In the genomic region with DNA sequence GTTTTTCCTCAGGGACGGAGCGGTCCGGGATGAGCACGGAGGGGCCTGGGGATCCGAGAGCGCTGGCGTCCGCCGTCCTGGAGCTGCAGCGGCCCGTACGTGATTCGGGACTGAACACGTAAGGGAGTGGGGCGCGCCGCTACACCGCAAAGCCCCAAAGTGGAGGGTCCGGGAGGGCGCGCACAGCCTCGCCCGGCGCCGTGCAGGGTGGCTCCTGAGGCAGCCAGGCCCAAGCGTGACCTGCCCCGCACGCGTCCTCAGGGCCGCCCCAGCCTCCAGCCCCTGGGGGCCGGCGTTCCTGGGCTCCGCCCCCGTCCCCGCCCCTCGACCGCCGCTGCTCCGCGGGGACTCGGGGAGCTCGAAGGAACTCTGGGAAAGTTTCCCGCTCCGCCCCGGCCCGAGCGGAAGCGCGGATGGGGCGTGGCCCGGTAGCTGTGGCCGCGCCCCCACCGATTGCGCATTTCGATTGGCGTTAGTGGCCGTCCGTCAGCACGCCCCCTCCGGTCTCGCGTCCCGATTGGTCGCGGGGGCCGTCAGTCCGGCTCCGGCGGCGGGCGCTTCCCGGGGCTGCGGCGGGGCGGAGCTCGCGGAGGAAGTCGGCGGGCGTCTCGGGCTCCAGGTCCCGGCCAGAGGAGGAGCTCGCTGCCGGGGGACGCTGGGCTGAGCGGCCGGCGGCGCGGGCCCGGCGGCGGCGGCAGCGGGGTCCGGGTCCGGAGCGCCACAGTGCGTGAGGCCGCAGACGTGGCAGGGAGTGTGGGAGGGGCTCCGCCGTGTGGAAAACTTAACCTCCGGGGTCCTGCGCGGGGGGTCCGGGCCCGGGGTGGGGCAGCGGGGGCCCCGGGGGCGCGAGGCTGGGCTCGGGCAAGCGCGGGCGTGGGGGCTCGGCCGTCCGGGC, we compare ENCODE assay signal across 1 cellular context.
TF ChIP-seq lines count a peak whose summit lies in the region.

A gene (minus strand): TSS at position 270 of the 895 bp plus-strand sequence. CDS start 539 bp downstream, outside the sequence.
A gene (plus strand): TSS at position 620 of the 895 bp plus-strand sequence. CDS start 103 bp downstream, at position 723.

TF ChIP-seq in K562, 482 proteins besides CTCF, POLR2A, EP300 and RAD21 (continued from another document and continues in another):
- TF ChIP-seq KAT7 (CRISPR knock-in tag; IDR thresholded peaks at IDR 0.05; ENCODE audit: borderline replicate concordance) = peak; percentile 94; the same call in 1 of the 2 replicates
- 0 out of 2 replicates have a peak, but pooled peaks have one; percentile 36 for TF ChIP-seq NR3C1 (CRISPR knock-in tag; IDR thresholded peaks at IDR 0.05)
- no peak for TF ChIP-seq SREBF2 (CRISPR knock-in tag; IDR thresholded peaks at IDR 0.05)
- TF ChIP-seq ESRRA (IDR thresholded peaks at IDR 0.05; ENCODE audit: borderline replicate concordance, low read depth) = peak; percentile 78; the same call in 1 of the 2 replicates
- peak; percentile 34 for TF ChIP-seq PHF20 (IDR thresholded peaks at IDR 0.05; ENCODE audit: partially characterized antibody)
- peak; percentile 37; the same call in 1 of the 2 replicates for TF ChIP-seq PML (IDR thresholded peaks at IDR 0.05; ENCODE audit: low read length)
- TF ChIP-seq, protein P1, sequence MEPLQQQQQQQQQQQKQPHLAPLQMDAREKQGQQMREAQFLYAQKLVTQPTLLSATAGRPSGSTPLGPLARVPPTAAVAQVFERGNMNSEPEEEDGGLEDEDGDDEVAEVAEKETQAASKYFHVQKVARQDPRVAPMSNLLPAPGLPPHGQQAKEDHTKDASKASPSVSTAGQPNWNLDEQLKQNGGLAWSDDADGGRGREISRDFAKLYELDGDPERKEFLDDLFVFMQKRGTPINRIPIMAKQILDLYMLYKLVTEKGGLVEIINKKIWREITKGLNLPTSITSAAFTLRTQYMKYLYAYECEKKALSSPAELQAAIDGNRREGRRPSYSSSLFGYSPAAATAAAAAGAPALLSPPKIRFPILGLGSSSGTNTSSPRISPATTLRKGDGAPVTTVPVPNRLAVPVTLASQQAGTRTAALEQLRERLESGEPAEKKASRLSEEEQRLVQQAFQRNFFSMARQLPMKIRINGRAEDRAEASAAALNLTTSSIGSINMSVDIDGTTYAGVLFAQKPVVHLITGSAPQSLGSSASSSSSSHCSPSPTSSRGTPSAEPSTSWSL (CRISPR knock-in tag; IDR thresholded peaks at IDR 0.05; ENCODE audit: borderline replicate concordance) = no peak
- no peak for TF ChIP-seq PURB (CRISPR knock-in tag; IDR thresholded peaks at IDR 0.05; ENCODE audit: low read depth)
- TF ChIP-seq HDAC6 (IDR thresholded peaks at IDR 0.05; ENCODE audit: low read depth, low read length) = 0 out of 2 replicates have a peak, but pooled peaks have one; percentile 25
- TF ChIP-seq ZNF431 (CRISPR knock-in tag; IDR thresholded peaks at IDR 0.05) = peak; percentile 37; the same call in 1 of the 2 replicates
- TF ChIP-seq, protein P2, sequence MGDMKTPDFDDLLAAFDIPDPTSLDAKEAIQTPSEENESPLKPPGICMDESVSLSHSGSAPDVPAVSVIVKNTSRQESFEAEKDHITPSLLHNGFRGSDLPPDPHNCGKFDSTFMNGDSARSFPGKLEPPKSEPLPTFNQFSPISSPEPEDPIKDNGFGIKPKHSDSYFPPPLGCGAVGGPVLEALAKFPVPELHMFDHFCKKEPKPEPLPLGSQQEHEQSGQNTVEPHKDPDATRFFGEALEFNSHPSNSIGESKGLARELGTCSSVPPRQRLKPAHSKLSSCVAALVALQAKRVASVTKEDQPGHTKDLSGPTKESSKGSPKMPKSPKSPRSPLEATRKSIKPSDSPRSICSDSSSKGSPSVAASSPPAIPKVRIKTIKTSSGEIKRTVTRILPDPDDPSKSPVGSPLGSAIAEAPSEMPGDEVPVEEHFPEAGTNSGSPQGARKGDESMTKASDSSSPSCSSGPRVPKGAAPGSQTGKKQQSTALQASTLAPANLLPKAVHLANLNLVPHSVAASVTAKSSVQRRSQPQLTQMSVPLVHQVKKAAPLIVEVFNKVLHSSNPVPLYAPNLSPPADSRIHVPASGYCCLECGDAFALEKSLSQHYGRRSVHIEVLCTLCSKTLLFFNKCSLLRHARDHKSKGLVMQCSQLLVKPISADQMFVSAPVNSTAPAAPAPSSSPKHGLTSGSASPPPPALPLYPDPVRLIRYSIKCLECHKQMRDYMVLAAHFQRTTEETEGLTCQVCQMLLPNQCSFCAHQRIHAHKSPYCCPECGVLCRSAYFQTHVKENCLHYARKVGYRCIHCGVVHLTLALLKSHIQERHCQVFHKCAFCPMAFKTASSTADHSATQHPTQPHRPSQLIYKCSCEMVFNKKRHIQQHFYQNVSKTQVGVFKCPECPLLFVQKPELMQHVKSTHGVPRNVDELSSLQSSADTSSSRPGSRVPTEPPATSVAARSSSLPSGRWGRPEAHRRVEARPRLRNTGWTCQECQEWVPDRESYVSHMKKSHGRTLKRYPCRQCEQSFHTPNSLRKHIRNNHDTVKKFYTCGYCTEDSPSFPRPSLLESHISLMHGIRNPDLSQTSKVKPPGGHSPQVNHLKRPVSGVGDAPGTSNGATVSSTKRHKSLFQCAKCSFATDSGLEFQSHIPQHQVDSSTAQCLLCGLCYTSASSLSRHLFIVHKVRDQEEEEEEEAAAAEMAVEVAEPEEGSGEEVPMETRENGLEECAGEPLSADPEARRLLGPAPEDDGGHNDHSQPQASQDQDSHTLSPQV (IDR thresholded peaks at IDR 0.05) = no peak; the same call in 1 of the 2 replicates
- TF ChIP-seq ATF1 (CRISPR knock-in tag; IDR thresholded peaks at IDR 0.05) = no peak
- peak; percentile 91 for TF ChIP-seq ATF1 (tag; IDR thresholded peaks at IDR 0.05)
- TF ChIP-seq SRF (CRISPR knock-in tag; IDR thresholded peaks at IDR 0.05) = peak in 1 of 2 experiments; percentile 50; a peak in 1 of 4 replicates
- TF ChIP-seq CREM (IDR thresholded peaks at IDR 0.05; ENCODE audit: low read depth) = peak; percentile 87
- peak; percentile 13 to 79; a peak in 2 of 4 replicates for TF ChIP-seq NONO (IDR thresholded peaks at IDR 0.05; ENCODE audit: low read depth in 2 of 2, low read length in 1 of 2)
- peak; percentile 69 for TF ChIP-seq TBP (optimal IDR thresholded peaks at IDR 0.05; ENCODE audit: low read depth, low read length)
- TF ChIP-seq HCFC1 (IDR thresholded peaks at IDR 0.05; ENCODE audit: low read depth, low read length) = peak; percentile 58
- TF ChIP-seq ZNF316 (IDR thresholded peaks at IDR 0.05) = no peak
- peak; percentile 86 for TF ChIP-seq CCNT2 (IDR thresholded peaks at IDR 0.05; ENCODE audit: borderline replicate concordance, extremely low read depth, insufficient read length, low read depth, low read length)
- TF ChIP-seq POLR2G (IDR thresholded peaks at IDR 0.05; ENCODE audit: low read depth, low read length) = peak; percentile 96
- peak; percentile 52 to 75; a peak in 3 of 4 replicates for TF ChIP-seq SIN3A (IDR thresholded peaks at IDR 0.05; ENCODE audit: borderline replicate concordance in 2 of 2, control insufficient read depth in 1 of 2, low read depth in 2 of 2, low read length in 2 of 2)
- TF ChIP-seq EGR1 (conservative IDR thresholded peaks at IDR 0.05) = peak; percentile 24
- no peak for TF ChIP-seq HDGF (IDR thresholded peaks at IDR 0.05)
- TF ChIP-seq RB1 (IDR thresholded peaks at IDR 0.05; ENCODE audit: low read depth) = peak; percentile 96
- TF ChIP-seq, protein P3, sequence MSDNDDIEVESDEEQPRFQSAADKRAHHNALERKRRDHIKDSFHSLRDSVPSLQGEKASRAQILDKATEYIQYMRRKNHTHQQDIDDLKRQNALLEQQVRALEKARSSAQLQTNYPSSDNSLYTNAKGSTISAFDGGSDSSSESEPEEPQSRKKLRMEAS (CRISPR knock-in tag; IDR thresholded peaks at IDR 0.05) = peak; percentile 89
- peak; percentile 80 for TF ChIP-seq PCBP1 (IDR thresholded peaks at IDR 0.05; ENCODE audit: low read depth, low read length, poor library complexity, severe bottlenecking)
- peak; percentile 69 for TF ChIP-seq SAP30 (IDR thresholded peaks at IDR 0.05; ENCODE audit: borderline replicate concordance, insufficient read depth, low read depth, low read length, poor library complexity, severe bottlenecking)
- TF ChIP-seq, protein P4, sequence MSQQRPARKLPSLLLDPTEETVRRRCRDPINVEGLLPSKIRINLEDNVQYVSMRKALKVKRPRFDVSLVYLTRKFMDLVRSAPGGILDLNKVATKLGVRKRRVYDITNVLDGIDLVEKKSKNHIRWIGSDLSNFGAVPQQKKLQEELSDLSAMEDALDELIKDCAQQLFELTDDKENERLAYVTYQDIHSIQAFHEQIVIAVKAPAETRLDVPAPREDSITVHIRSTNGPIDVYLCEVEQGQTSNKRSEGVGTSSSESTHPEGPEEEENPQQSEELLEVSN (IDR thresholded peaks at IDR 0.05; ENCODE audit: borderline replicate concordance in 1 of 2, extremely low read depth in 1 of 2, insufficient read depth in 1 of 2, insufficient read length in 1 of 2, low read depth in 1 of 2, low read length in 1 of 2, poor library complexity in 1 of 2, severe bottlenecking in 1 of 2) = peak; percentile 77 to 78
- peak in 1 of 3 experiments; percentile 8 for TF ChIP-seq YY1 (IDR thresholded peaks at IDR 0.05; ENCODE audit: borderline replicate concordance in 1 of 3, control insufficient read depth in 1 of 3, extremely low read depth in 1 of 3, insufficient read depth in 3 of 3, insufficient read length in 1 of 3, insufficient replicate concordance in 2 of 3, low read depth in 1 of 3, low read length in 2 of 3)
- TF ChIP-seq, protein P5, sequence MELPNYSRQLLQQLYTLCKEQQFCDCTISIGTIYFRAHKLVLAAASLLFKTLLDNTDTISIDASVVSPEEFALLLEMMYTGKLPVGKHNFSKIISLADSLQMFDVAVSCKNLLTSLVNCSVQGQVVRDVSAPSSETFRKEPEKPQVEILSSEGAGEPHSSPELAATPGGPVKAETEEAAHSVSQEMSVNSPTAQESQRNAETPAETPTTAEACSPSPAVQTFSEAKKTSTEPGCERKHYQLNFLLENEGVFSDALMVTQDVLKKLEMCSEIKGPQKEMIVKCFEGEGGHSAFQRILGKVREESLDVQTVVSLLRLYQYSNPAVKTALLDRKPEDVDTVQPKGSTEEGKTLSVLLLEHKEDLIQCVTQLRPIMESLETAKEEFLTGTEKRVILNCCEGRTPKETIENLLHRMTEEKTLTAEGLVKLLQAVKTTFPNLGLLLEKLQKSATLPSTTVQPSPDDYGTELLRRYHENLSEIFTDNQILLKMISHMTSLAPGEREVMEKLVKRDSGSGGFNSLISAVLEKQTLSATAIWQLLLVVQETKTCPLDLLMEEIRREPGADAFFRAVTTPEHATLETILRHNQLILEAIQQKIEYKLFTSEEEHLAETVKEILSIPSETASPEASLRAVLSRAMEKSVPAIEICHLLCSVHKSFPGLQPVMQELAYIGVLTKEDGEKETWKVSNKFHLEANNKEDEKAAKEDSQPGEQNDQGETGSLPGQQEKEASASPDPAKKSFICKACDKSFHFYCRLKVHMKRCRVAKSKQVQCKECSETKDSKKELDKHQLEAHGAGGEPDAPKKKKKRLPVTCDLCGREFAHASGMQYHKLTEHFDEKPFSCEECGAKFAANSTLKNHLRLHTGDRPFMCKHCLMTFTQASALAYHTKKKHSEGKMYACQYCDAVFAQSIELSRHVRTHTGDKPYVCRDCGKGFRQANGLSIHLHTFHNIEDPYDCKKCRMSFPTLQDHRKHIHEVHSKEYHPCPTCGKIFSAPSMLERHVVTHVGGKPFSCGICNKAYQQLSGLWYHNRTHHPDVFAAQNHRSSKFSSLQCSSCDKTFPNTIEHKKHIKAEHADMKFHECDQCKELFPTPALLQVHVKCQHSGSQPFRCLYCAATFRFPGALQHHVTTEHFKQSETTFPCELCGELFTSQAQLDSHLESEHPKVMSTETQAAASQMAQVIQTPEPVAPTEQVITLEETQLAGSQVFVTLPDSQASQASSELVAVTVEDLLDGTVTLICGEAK (IDR thresholded peaks at IDR 0.05) = peak; percentile 97
- TF ChIP-seq, protein P5 (CRISPR knock-in tag; IDR thresholded peaks at IDR 0.05) = no peak
- TF ChIP-seq, protein P6, sequence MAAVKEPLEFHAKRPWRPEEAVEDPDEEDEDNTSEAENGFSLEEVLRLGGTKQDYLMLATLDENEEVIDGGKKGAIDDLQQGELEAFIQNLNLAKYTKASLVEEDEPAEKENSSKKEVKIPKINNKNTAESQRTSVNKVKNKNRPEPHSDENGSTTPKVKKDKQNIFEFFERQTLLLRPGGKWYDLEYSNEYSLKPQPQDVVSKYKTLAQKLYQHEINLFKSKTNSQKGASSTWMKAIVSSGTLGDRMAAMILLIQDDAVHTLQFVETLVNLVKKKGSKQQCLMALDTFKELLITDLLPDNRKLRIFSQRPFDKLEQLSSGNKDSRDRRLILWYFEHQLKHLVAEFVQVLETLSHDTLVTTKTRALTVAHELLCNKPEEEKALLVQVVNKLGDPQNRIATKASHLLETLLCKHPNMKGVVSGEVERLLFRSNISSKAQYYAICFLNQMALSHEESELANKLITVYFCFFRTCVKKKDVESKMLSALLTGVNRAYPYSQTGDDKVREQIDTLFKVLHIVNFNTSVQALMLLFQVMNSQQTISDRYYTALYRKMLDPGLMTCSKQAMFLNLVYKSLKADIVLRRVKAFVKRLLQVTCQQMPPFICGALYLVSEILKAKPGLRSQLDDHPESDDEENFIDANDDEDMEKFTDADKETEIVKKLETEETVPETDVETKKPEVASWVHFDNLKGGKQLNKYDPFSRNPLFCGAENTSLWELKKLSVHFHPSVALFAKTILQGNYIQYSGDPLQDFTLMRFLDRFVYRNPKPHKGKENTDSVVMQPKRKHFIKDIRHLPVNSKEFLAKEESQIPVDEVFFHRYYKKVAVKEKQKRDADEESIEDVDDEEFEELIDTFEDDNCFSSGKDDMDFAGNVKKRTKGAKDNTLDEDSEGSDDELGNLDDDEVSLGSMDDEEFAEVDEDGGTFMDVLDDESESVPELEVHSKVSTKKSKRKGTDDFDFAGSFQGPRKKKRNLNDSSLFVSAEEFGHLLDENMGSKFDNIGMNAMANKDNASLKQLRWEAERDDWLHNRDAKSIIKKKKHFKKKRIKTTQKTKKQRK (IDR thresholded peaks at IDR 0.05; ENCODE audit: borderline replicate concordance, low read depth, low read length) = peak; percentile 98
